Comparison of ENCODE assay signal across 1 cellular context in genomic region chr13:113205428-113205931, GRCh38.
TF ChIP-seq lines count a peak whose summit lies in the region.

No MANE protein-coding gene starts in this region.

TF ChIP-seq in endothelial cell of umbilical vein, 7 proteins besides CTCF, POLR2A, EP300 and RAD21:
- TF ChIP-seq MAX (IDR thresholded peaks at IDR 0.05; ENCODE audit: insufficient read depth, insufficient read length), result no peak
- TF ChIP-seq POLR2AphosphoS5 (IDR thresholded peaks at IDR 0.05; ENCODE audit: insufficient read depth, low read depth, low read length), result no peak
- TF ChIP-seq MYC (IDR thresholded peaks at IDR 0.05; ENCODE audit: low read depth, low read length), result no peak
- no peak for TF ChIP-seq FOS (IDR thresholded peaks at IDR 0.05; ENCODE audit: borderline replicate concordance, insufficient read depth, low read length)
- TF ChIP-seq JUN (IDR thresholded peaks at IDR 0.05; ENCODE audit: borderline replicate concordance, insufficient read depth, insufficient read length, low read depth), result no peak
- no peak for TF ChIP-seq GATA2 (IDR thresholded peaks at IDR 0.05; ENCODE audit: insufficient read depth, insufficient read length, low read depth, low read length)
- TF ChIP-seq EZH2 (IDR thresholded peaks at IDR 0.05; ENCODE audit: borderline replicate concordance, low read depth, low read length, severe bottlenecking), result no peak
